In the genomic region with DNA sequence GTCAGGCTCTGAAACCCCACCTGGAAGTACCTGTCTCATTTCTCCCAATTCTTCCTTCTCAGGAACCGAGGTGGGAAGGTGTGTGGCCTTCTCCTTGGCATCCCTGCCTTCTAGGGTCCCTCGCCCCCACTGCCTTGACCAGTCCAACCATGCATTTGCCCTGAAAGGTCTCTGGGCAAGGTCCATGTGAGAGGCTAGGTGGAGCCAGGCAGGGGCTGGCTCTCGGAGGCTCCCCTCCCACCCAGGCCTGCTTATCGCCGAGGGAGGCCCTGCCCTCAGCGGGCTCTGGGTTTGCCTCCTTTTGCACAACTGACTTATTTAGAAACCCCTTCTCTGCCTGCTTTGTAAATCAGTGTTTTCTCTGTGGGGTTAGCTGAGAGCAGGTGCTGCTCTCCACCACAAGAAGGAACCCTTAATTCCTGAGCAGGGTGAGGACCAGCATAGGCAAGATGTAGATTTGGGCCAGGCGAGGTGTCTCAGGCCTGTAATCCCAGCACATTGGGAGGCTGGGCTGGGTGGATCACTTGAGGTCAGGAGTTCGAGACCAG, we compare ENCODE assay signal across 17 cellular contexts. TPM values are rescaled to one million over a fixed set of nuclear protein-coding genes. Genes with fewer than 3 reads are reported as not detected.
A peak's percentile ranks its signal among the peaks of the same experiment; 100 is the strongest.
DNase-seq lines count a peak whose midpoint lies in the region; ATAC-seq and TF ChIP-seq lines count a peak whose summit lies in the region.
"Had no signal": no experiment of that assay in that cellular context is flagged by ENCODE, and none has a peak within 500 bp of the region (broad histone marks: within the 10 kb centered on the region; RNA-seq: fewer than 3 reads in every experiment).

No MANE protein-coding gene starts in this region.

- no peaks in the 10 kb centered on the region for H3K27me3 Mint-ChIP-seq in activated CD4-positive, alpha-beta T cell treated with anti-CD3 and anti-CD28 coated beads, Interleukin-2, amount 10 ng/mL, durations not matched to agents 24 days and 14 days
- H3K27me3 Mint-ChIP-seq in stimulated activated memory B cell treated with anti-CD40 and anti-IgM and Interleukin-4, amounts not matched to agents 10 μg/mL and 1 μg/mL and 100 μg/mL, for 72 hours = no peaks in the 10 kb centered on the region
- H3K27me3 Mint-ChIP-seq in osteocyte (ENCODE audit: unreplicated experiment) = no peaks in the 10 kb centered on the region

- H3K4me3 Mint-ChIP-seq in activated CD4-positive, alpha-beta T cell treated with anti-CD3 and anti-CD28 coated beads, Interleukin-2, amount 10 ng/mL, durations not matched to agents 24 days and 14 days = no peak overlapping the region
- peak overlapping the region; percentile 65 for H3K4me3 Mint-ChIP-seq in stimulated activated memory B cell treated with anti-CD40 and anti-IgM and Interleukin-4, amounts not matched to agents 10 μg/mL and 1 μg/mL and 100 μg/mL, for 72 hours
- H3K4me3 Mint-ChIP-seq in osteocyte (ENCODE audit: unreplicated experiment) = no peak overlapping the region

- no peak for TF ChIP-seq CTCF in osteocyte (IDR thresholded peaks at IDR 0.05)

- peaks cover 62% of the 10 kb centered on the region for H3K4me1 Mint-ChIP-seq in activated CD4-positive, alpha-beta T cell treated with anti-CD3 and anti-CD28 coated beads, Interleukin-2, amount 10 ng/mL, durations not matched to agents 24 days and 14 days
- peaks cover 96% of the 10 kb centered on the region for H3K4me1 Mint-ChIP-seq in stimulated activated memory B cell treated with anti-CD40 and anti-IgM and Interleukin-4, amounts not matched to agents 10 μg/mL and 1 μg/mL and 100 μg/mL, for 72 hours
- peaks cover 11% of the 10 kb centered on the region for H3K4me1 Mint-ChIP-seq in osteocyte (ENCODE audit: unreplicated experiment)

- H3K27ac Mint-ChIP-seq in activated CD4-positive, alpha-beta T cell treated with anti-CD3 and anti-CD28 coated beads, Interleukin-2, amount 10 ng/mL, durations not matched to agents 24 days and 14 days = peak overlapping the region; percentile 58
- H3K27ac Mint-ChIP-seq in stimulated activated memory B cell treated with anti-CD40 and anti-IgM and Interleukin-4, amounts not matched to agents 10 μg/mL and 1 μg/mL and 100 μg/mL, for 72 hours = peak overlapping the region; percentile 91
- H3K27ac Mint-ChIP-seq in osteocyte (ENCODE audit: unreplicated experiment) = no peak overlapping the region

- peaks cover 69% of the 10 kb centered on the region for H3K36me3 Mint-ChIP-seq in activated CD4-positive, alpha-beta T cell treated with anti-CD3 and anti-CD28 coated beads, Interleukin-2, amount 10 ng/mL, durations not matched to agents 24 days and 14 days (ENCODE audit: low read depth)
- H3K36me3 Mint-ChIP-seq in stimulated activated memory B cell treated with anti-CD40 and anti-IgM and Interleukin-4, amounts not matched to agents 10 μg/mL and 1 μg/mL and 100 μg/mL, for 72 hours = peaks cover 64% of the 10 kb centered on the region
- H3K36me3 Mint-ChIP-seq in osteocyte (ENCODE audit: unreplicated experiment) = no peaks in the 10 kb centered on the region

- H3K9me3 Mint-ChIP-seq in activated CD4-positive, alpha-beta T cell treated with anti-CD3 and anti-CD28 coated beads, Interleukin-2, amount 10 ng/mL, durations not matched to agents 24 days and 14 days = no peaks in the 10 kb centered on the region
- no peaks in the 10 kb centered on the region for H3K9me3 Mint-ChIP-seq in stimulated activated memory B cell treated with anti-CD40 and anti-IgM and Interleukin-4, amounts not matched to agents 10 μg/mL and 1 μg/mL and 100 μg/mL, for 72 hours
- H3K9me3 Mint-ChIP-seq in osteocyte (ENCODE audit: unreplicated experiment) = no peaks in the 10 kb centered on the region

- intact Hi-C loops in activated CD4-positive, alpha-beta T cell treated with anti-CD3 and anti-CD28 coated beads, Interleukin-2, amount 10 ng/mL, durations not matched to agents 24 days and 14 days (cut with micrococcal nuclease) = no loop called here

- H3K27ac ChIP-seq in angular gyrus (ENCODE audit: low read depth, low read length) = peak overlapping the region; percentile 6
- H3K27ac ChIP-seq: coronary artery had no signal

- DNase-seq in activated CD4-positive, alpha-beta T cell treated with anti-CD3 and anti-CD28 coated beads, Interleukin-2, amount 10 ng/mL, durations not matched to agents 24 days and 14 days = no peak
- DNase-seq in activated CD4-positive, alpha-beta T cell treated with anti-CD3 and anti-CD28 coated beads for 4 hours = no peak
- no peak for DNase-seq in NCI-H187 (lab: John Stamatoyannopoulos, UW)
- DNase-seq in C1 segment of cervical spinal cord (lab: John Stamatoyannopoulos, UW) = no peak
- DNase-seq in osteocyte (ENCODE audit: extremely low spot score, unreplicated experiment) = no peak
- DNase-seq: 8988T; activated effector memory CD4-positive, alpha-beta T cell treated with anti-CD3 and anti-CD28 coated beads, Interleukin-2, amount 50 U/mL, for 16 hours; left ventricle myocardium superior; NCI-H1048; NCI-H524; occipital lobe; SHP77; stimulated activated naive CD4-positive, alpha-beta T cell treated with Interleukin-2 at 50 U/mL for 16 hours had no signal

- peak; percentile 18 for ATAC-seq in HG03432 (IDR thresholded peaks at IDR 0.05; ENCODE audit: unreplicated experiment)
- ATAC-seq in stimulated activated memory B cell treated with anti-CD40 and anti-IgM and Interleukin-4, amounts not matched to agents 10 μg/mL and 1 μg/mL and 100 μg/mL, for 72 hours = no peak

RNA-seq across cellular contexts. Expression of a gene that starts 47.7 kb away (rescaled TPM):
- 448 and 469 TPM in 2 replicates for total RNA-seq in activated CD4-positive, alpha-beta T cell treated with anti-CD3 and anti-CD28 coated beads, Interleukin-2, amount 10 ng/mL, durations not matched to agents 24 days and 14 days
- 29.5 and 34.6 TPM in 2 replicates for total RNA-seq in osteocyte

Comparison
In these comparisons a context has a peak if more than half of its experiments do, and no peak if none do; other contexts are left out.
1. RNA of a gene that starts 47.7 kb away (total RNA-seq): 448 to 469 TPM in activated CD4-positive, alpha-beta T cell treated with anti-CD3 and anti-CD28 coated beads, Interleukin-2, amount 10 ng/mL, durations not matched to agents 24 days and 14 days; 29.5 to 34.6 TPM in osteocyte; every median in the first group is over 10 times any median in the second.